Comparison of ENCODE assay signal across 1 cellular context in genomic region chr3:49021813-49022720, GRCh38.
TF ChIP-seq lines count a peak whose summit lies in the region.

A gene with protein sequence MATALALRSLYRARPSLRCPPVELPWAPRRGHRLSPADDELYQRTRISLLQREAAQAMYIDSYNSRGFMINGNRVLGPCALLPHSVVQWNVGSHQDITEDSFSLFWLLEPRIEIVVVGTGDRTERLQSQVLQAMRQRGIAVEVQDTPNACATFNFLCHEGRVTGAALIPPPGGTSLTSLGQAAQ (plus strand): TSS chr3:49022121. CDS start chr3:49022145, 24 bp downstream.

TF ChIP-seq in WTC11, 78 proteins besides CTCF, POLR2A, EP300 and RAD21 (continued from another document):
- TF ChIP-seq ZNF532 (CRISPR knock-in tag; IDR thresholded peaks at IDR 0.05; ENCODE audit: borderline replicate concordance) (no peak), SMAD4 (CRISPR knock-in tag; IDR thresholded peaks at IDR 0.05) (0 out of 2 replicates have a peak, but pooled peaks have one; percentile 2), MYBL2 (CRISPR knock-in tag; IDR thresholded peaks at IDR 0.05) (peak; percentile 95), NR1H2 (CRISPR knock-in tag; IDR thresholded peaks at IDR 0.05) (no peak), ELF4 (CRISPR knock-in tag; IDR thresholded peaks at IDR 0.05; ENCODE audit: low read depth) (0 out of 2 replicates have a peak, but pooled peaks have one; percentile 11), FOXP4 (CRISPR knock-in tag; IDR thresholded peaks at IDR 0.05) (no peak), JUN (CRISPR knock-in tag; IDR thresholded peaks at IDR 0.05) (no peak), ZNF512 (CRISPR knock-in tag; IDR thresholded peaks at IDR 0.05; ENCODE audit: borderline replicate concordance) (no peak), FOXP1 (CRISPR knock-in tag; IDR thresholded peaks at IDR 0.05; ENCODE audit: borderline replicate concordance) (peak; percentile 79), NFATC4 (CRISPR knock-in tag; IDR thresholded peaks at IDR 0.05) (no peak), RELA (CRISPR knock-in tag; IDR thresholded peaks at IDR 0.05; ENCODE audit: borderline replicate concordance) (no peak), ZBTB43 (CRISPR knock-in tag; IDR thresholded peaks at IDR 0.05) (peak; percentile 44; the same call in 1 of the 2 replicates), TEAD4 (CRISPR knock-in tag; IDR thresholded peaks at IDR 0.05) (no peak), MXD4 (CRISPR knock-in tag; IDR thresholded peaks at IDR 0.05; ENCODE audit: borderline replicate concordance) (no peak), AR (CRISPR knock-in tag; IDR thresholded peaks at IDR 0.05) (no peak), GABPB1 (CRISPR knock-in tag; IDR thresholded peaks at IDR 0.05) (peak; percentile 11; the same call in 1 of the 2 replicates), ZNF232 (CRISPR knock-in tag; IDR thresholded peaks at IDR 0.05) (peak; percentile 39; the same call in 1 of the 2 replicates), RORB (CRISPR knock-in tag; IDR thresholded peaks at IDR 0.05) (no peak), ZNF263 (CRISPR knock-in tag; IDR thresholded peaks at IDR 0.05; ENCODE audit: low read depth) (no peak), FOXK1 (CRISPR knock-in tag; IDR thresholded peaks at IDR 0.05) (peak; percentile 81; the same call in 1 of the 2 replicates), GTF2I (CRISPR knock-in tag; conservative IDR thresholded peaks at IDR 0.05) (no peak), ZNF671 (CRISPR knock-in tag; IDR thresholded peaks at IDR 0.05) (no peak), PRRX2 (CRISPR knock-in tag; IDR thresholded peaks at IDR 0.05) (no peak), CREB1 (CRISPR knock-in tag; IDR thresholded peaks at IDR 0.05) (peak; percentile 84; the same call in 1 of the 2 replicates), EMX1 (CRISPR knock-in tag; IDR thresholded peaks at IDR 0.05) (0 out of 2 replicates have a peak, but pooled peaks have one; percentile 36)
- TF ChIP-seq, protein P1, sequence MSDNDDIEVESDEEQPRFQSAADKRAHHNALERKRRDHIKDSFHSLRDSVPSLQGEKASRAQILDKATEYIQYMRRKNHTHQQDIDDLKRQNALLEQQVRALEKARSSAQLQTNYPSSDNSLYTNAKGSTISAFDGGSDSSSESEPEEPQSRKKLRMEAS (CRISPR knock-in tag; IDR thresholded peaks at IDR 0.05): peak; percentile 73
- TF ChIP-seq, protein P2, sequence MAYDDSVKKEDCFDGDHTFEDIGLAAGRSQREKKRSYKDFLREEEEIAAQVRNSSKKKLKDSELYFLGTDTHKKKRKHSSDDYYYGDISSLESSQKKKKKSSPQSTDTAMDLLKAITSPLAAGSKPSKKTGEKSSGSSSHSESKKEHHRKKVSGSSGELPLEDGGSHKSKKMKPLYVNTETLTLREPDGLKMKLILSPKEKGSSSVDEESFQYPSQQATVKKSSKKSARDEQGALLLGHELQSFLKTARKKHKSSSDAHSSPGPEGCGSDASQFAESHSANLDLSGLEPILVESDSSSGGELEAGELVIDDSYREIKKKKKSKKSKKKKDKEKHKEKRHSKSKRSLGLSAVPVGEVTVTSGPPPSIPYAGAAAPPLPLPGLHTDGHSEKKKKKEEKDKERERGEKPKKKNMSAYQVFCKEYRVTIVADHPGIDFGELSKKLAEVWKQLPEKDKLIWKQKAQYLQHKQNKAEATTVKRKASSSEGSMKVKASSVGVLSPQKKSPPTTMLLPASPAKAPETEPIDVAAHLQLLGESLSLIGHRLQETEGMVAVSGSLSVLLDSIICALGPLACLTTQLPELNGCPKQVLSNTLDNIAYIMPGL (CRISPR knock-in tag; IDR thresholded peaks at IDR 0.05): peak; percentile 98
- TF ChIP-seq, protein P3, sequence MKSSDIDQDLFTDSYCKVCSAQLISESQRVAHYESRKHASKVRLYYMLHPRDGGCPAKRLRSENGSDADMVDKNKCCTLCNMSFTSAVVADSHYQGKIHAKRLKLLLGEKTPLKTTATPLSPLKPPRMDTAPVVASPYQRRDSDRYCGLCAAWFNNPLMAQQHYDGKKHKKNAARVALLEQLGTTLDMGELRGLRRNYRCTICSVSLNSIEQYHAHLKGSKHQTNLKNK (CRISPR knock-in tag; IDR thresholded peaks at IDR 0.05): no peak
- TF ChIP-seq, protein P4, sequence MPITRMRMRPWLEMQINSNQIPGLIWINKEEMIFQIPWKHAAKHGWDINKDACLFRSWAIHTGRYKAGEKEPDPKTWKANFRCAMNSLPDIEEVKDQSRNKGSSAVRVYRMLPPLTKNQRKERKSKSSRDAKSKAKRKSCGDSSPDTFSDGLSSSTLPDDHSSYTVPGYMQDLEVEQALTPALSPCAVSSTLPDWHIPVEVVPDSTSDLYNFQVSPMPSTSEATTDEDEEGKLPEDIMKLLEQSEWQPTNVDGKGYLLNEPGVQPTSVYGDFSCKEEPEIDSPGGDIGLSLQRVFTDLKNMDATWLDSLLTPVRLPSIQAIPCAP (CRISPR knock-in tag; IDR thresholded peaks at IDR 0.05): peak; percentile 79; the same call in 1 of the 2 replicates
- TF ChIP-seq, protein P5, sequence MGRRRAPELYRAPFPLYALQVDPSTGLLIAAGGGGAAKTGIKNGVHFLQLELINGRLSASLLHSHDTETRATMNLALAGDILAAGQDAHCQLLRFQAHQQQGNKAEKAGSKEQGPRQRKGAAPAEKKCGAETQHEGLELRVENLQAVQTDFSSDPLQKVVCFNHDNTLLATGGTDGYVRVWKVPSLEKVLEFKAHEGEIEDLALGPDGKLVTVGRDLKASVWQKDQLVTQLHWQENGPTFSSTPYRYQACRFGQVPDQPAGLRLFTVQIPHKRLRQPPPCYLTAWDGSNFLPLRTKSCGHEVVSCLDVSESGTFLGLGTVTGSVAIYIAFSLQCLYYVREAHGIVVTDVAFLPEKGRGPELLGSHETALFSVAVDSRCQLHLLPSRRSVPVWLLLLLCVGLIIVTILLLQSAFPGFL (CRISPR knock-in tag; IDR thresholded peaks at IDR 0.05; ENCODE audit: borderline replicate concordance): no peak
- TF ChIP-seq, protein P6, sequence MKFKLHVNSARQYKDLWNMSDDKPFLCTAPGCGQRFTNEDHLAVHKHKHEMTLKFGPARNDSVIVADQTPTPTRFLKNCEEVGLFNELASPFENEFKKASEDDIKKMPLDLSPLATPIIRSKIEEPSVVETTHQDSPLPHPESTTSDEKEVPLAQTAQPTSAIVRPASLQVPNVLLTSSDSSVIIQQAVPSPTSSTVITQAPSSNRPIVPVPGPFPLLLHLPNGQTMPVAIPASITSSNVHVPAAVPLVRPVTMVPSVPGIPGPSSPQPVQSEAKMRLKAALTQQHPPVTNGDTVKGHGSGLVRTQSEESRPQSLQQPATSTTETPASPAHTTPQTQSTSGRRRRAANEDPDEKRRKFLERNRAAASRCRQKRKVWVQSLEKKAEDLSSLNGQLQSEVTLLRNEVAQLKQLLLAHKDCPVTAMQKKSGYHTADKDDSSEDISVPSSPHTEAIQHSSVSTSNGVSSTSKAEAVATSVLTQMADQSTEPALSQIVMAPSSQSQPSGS (CRISPR knock-in tag; IDR thresholded peaks at IDR 0.05; ENCODE audit: borderline replicate concordance, low read depth): no peak
- TF ChIP-seq, protein P7, sequence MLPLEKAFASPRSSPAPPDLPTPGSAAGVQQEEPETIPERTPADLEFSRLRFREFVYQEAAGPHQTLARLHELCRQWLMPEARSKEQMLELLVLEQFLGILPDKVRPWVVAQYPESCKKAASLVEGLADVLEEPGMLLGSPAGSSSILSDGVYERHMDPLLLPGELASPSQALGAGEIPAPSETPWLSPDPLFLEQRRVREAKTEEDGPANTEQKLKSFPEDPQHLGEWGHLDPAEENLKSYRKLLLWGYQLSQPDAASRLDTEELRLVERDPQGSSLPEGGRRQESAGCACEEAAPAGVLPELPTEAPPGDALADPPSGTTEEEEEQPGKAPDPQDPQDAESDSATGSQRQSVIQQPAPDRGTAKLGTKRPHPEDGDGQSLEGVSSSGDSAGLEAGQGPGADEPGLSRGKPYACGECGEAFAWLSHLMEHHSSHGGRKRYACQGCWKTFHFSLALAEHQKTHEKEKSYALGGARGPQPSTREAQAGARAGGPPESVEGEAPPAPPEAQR (CRISPR knock-in tag; IDR thresholded peaks at IDR 0.05): no peak
